ENCODE assay signal across 35 cellular contexts in the genomic region with DNA sequence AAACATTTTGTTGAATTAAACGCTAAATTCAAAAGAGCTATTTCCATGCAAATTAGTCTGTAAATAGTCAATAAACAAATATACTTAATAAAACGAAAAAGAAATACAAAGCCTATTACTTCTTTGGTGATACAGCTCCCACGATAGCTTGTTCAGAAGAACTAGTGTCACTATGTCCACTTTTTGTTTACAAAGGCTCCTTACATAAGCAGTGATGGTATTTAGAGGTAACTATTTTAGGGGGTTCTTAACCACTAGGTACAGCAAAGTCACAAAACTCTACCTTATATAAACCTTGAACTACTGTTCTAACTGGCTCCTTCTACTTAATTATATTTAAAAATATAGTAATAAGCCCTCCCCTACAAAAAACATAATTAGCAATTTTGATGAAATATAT. TPM values are rescaled to one million over a fixed set of nuclear protein-coding genes. Genes with fewer than 3 reads are reported as not detected.
"Had no signal": no experiment of that assay in that cellular context is flagged by ENCODE, and none has a peak within 500 bp of the region (broad histone marks: within the 10 kb centered on the region; RNA-seq: fewer than 3 reads in every experiment).

No MANE protein-coding gene starts in this region.

- DNase-seq: activated B cell treated with CpG ODN at 0.5 μM for 24 hours; activated CD4-positive, alpha-beta memory T cell treated with anti-CD3 and anti-CD28 coated beads, Interleukin-2, amount 10 ng/mL, durations not matched to agents 7 days and 5 days; activated CD4-positive, alpha-beta T cell treated with anti-CD3 and anti-CD28 coated beads for 4 hours; activated CD4-positive, alpha-beta T cell treated with anti-CD3 and anti-CD28 coated beads, Interleukin-2, amount 50 U/mL, for 1 hour; activated CD4-positive, CD25-positive, alpha-beta regulatory T cell treated with anti-CD3 and anti-CD28 coated beads, Interleukin-2, amount 50 U/mL, for 72 hours; activated CD8-positive, alpha-beta memory T cell treated with anti-CD3 and anti-CD28 coated beads for 24 hours; activated CD8-positive, alpha-beta memory T cell treated with anti-CD3 and anti-CD28 coated beads, Interleukin-2, amount 10 ng/mL, durations not matched to agents 7 days and 5 days; activated CD8-positive, alpha-beta memory T cell treated with anti-CD3 and anti-CD28 coated beads, Interleukin-2, amount 50 U/mL, for 48 hours; activated effector memory CD4-positive, alpha-beta T cell treated with Interleukin-2 at 50 U/mL for 16 hours; activated naive CD4-positive, alpha-beta T cell treated with anti-CD3 and anti-CD28 coated beads, Interleukin-2, amount 50 U/mL, for 16 hours; activated naive CD8-positive, alpha-beta T cell treated with anti-CD3 and anti-CD28 coated beads for 36 hours; activated T-cell treated with anti-CD3 and anti-CD28 coated beads, Interleukin-2, amount 50 U/mL, for 48 hours; amniotic stem cell; aorta; brain microvascular endothelial cell; central memory CD4-positive, alpha-beta T cell; Karpas-422; NCI-H1048; NCI-H1105 treated with DMSO at 0.1 percent for 48 hours; NCI-H1436; NCI-H1694; NCI-H1930; NCI-H345; NCI-H524 treated with DMSO at 0.1 percent for 48 hours; NK-92 treated with Interleukin-12 subunit alpha and Interleukin-12 subunit beta, amount 100 ng/mL, for 24 hours; PC-3; Peyer's patch; RPMI8226; SW 1271; T-helper 1 cell; T-helper 2 cell; T-helper 9 cell had no signal

- H3K27ac Mint-ChIP-seq: activated B cell treated with CpG ODN at 0.5 μM for 24 hours; activated CD4-positive, alpha-beta memory T cell treated with anti-CD3 and anti-CD28 coated beads, Interleukin-2, amount 10 ng/mL, durations not matched to agents 7 days and 5 days; activated CD8-positive, alpha-beta memory T cell treated with anti-CD3 and anti-CD28 coated beads, Interleukin-2, amount 10 ng/mL, durations not matched to agents 7 days and 5 days; activated naive CD8-positive, alpha-beta T cell treated with anti-CD3 and anti-CD28 coated beads for 36 hours had no signal

- H3K36me3 Mint-ChIP-seq: activated naive CD8-positive, alpha-beta T cell treated with anti-CD3 and anti-CD28 coated beads for 36 hours had no signal

- H3K4me3 ChIP-seq: Peyer's patch had no signal

- H3K4me1 ChIP-seq: Peyer's patch had no signal

- H3K9me3 ChIP-seq: Peyer's patch had no signal

- H3K27me3 Mint-ChIP-seq: activated B cell treated with CpG ODN at 0.5 μM for 24 hours; activated CD4-positive, alpha-beta memory T cell treated with anti-CD3 and anti-CD28 coated beads, Interleukin-2, amount 10 ng/mL, durations not matched to agents 7 days and 5 days; activated CD8-positive, alpha-beta memory T cell treated with anti-CD3 and anti-CD28 coated beads, Interleukin-2, amount 10 ng/mL, durations not matched to agents 7 days and 5 days; activated naive CD8-positive, alpha-beta T cell treated with anti-CD3 and anti-CD28 coated beads for 36 hours had no signal

- ATAC-seq: activated CD8-positive, alpha-beta memory T cell treated with anti-CD3 and anti-CD28 coated beads, Interleukin-2, amount 10 ng/mL, durations not matched to agents 7 days and 5 days; PC-3 had no signal

- H3K27me3 ChIP-seq: brain microvascular endothelial cell, Peyer's patch had no signal

- H3K4me1 Mint-ChIP-seq: activated B cell treated with CpG ODN at 0.5 μM for 24 hours; activated CD4-positive, alpha-beta memory T cell treated with anti-CD3 and anti-CD28 coated beads, Interleukin-2, amount 10 ng/mL, durations not matched to agents 7 days and 5 days; activated CD8-positive, alpha-beta memory T cell treated with anti-CD3 and anti-CD28 coated beads, Interleukin-2, amount 10 ng/mL, durations not matched to agents 7 days and 5 days; activated naive CD8-positive, alpha-beta T cell treated with anti-CD3 and anti-CD28 coated beads for 36 hours had no signal

- H3K4me3 Mint-ChIP-seq: activated B cell treated with CpG ODN at 0.5 μM for 24 hours; activated CD4-positive, alpha-beta memory T cell treated with anti-CD3 and anti-CD28 coated beads, Interleukin-2, amount 10 ng/mL, durations not matched to agents 7 days and 5 days; activated CD8-positive, alpha-beta memory T cell treated with anti-CD3 and anti-CD28 coated beads, Interleukin-2, amount 10 ng/mL, durations not matched to agents 7 days and 5 days; activated naive CD8-positive, alpha-beta T cell treated with anti-CD3 and anti-CD28 coated beads for 36 hours had no signal

- H3K27ac ChIP-seq: brain microvascular endothelial cell, Peyer's patch, VCaP had no signal

- H3K9me3 Mint-ChIP-seq: activated B cell treated with CpG ODN at 0.5 μM for 24 hours; activated CD4-positive, alpha-beta memory T cell treated with anti-CD3 and anti-CD28 coated beads, Interleukin-2, amount 10 ng/mL, durations not matched to agents 7 days and 5 days; activated naive CD8-positive, alpha-beta T cell treated with anti-CD3 and anti-CD28 coated beads for 36 hours had no signal

RNA-seq across cellular contexts. Expression of gene CDK15, which starts 47.5 kb away (rescaled TPM):
- total RNA-seq: activated B cell treated with CpG ODN at 0.5 μM for 24 hours; activated CD4-positive, alpha-beta memory T cell treated with anti-CD3 and anti-CD28 coated beads, Interleukin-2, amount 10 ng/mL, durations not matched to agents 7 days and 5 days; activated CD8-positive, alpha-beta memory T cell treated with anti-CD3 and anti-CD28 coated beads, Interleukin-2, amount 10 ng/mL, durations not matched to agents 7 days and 5 days; activated naive CD8-positive, alpha-beta T cell treated with anti-CD3 and anti-CD28 coated beads for 36 hours; MCF 10A; NCI-H460 had no signal
